In genomic region chr6:69072796-69073195, GRCh38 we compare ENCODE assay signal across 11 cellular contexts.
"Had no signal": no experiment of that assay in that cellular context is flagged by ENCODE, and none has a peak within 500 bp of the region (broad histone marks: within the 10 kb centered on the region; RNA-seq: fewer than 3 reads in every experiment).

No MANE protein-coding gene starts in this region.

- H3K4me3 ChIP-seq: GM23248, GM23338, HAP-1 had no signal

- FAIRE-seq: H1, H54 had no signal

- H3K9ac ChIP-seq: GM23248 had no signal

- ATAC-seq: GM23338, HCT116 had no signal

- H3K36me3 ChIP-seq: HAP-1 had no signal

- H3K4me2 ChIP-seq: GM23338 had no signal

- H3K27ac ChIP-seq: GM23248 had no signal

- H3K4me1 ChIP-seq: HAP-1 had no signal

- DNase-seq: GM23248, GOT3, H7, H9, HCEC 1CT, HFFc6 had no signal

- H2AFZ ChIP-seq: GM23248, GM23338 had no signal

- H3K9me3 ChIP-seq: HAP-1 had no signal
